In the genomic region with DNA sequence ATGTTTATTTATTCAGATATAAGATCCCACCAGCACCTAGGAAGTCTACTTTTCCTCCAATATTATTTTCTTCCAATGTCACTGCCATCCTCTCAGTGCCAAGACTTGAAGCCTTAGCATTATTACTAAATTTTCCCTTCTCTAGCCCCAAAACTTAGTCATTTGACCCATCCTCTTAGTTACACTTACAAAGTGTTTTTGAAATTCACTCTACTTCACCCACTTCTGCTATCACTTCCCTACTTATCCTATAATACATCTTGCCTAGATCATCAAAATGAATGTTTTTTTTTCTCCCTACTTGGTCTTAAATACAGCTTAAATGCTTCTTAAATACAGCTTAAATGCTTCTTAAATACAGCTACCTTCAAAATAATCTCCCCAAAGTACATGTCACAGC, we compare ENCODE assay signal across 29 cellular contexts.
"Had no signal": no experiment of that assay in that cellular context is flagged by ENCODE, and none has a peak within 500 bp of the region (broad histone marks: within the 10 kb centered on the region; RNA-seq: fewer than 3 reads in every experiment).

No MANE protein-coding gene starts in this region.

- H3K27me3 ChIP-seq: hepatocyte, neural progenitor cell, neutrophil, right atrium auricular region, right lobe of liver, stomach, suprapubic skin, tibial artery, upper lobe of right lung had no signal

- H3K4me3 Mint-ChIP-seq: mesothelial cell of epicardium; naive B cell; natural killer cell; nephron progenitor cell; neural progenitor cell; stimulated activated naive B cell treated with anti-CD40 and anti-IgM and Interleukin-4, amounts not matched to agents 10 μg/mL and 1 μg/mL and 100 μg/mL, for 72 hours had no signal

- H3K27ac ChIP-seq: hepatocyte, lower lobe of right lung, neural progenitor cell, neutrophil, parathyroid adenoma, right atrium auricular region, right lobe of liver, stomach, suprapubic skin, thoracic aorta, tibial artery, upper lobe of right lung had no signal

- H3K9me3 ChIP-seq: lower lobe of right lung, neutrophil, right lobe of liver, thoracic aorta, upper lobe of right lung had no signal

- H3K4me2 ChIP-seq: hepatocyte, neural progenitor cell had no signal

- ATAC-seq: left lobe of liver; lower lobe of right lung; natural killer cell; stimulated activated naive B cell treated with anti-CD40 and anti-IgM and Interleukin-4, amounts not matched to agents 10 μg/mL and 1 μg/mL and 100 μg/mL, for 72 hours; stimulated activated naive CD8-positive, alpha-beta T cell treated with anti-CD3 and anti-CD28 coated beads, Interleukin-15, Interleukin-2, amounts not matched to agents 100 U/mL and 50 U/mL, for 24 hours; upper lobe of right lung had no signal

- H3K36me3 Mint-ChIP-seq: mesothelial cell of epicardium; naive B cell; natural killer cell; neural progenitor cell; stimulated activated naive B cell treated with anti-CD40 and anti-IgM and Interleukin-4, amounts not matched to agents 10 μg/mL and 1 μg/mL and 100 μg/mL, for 72 hours had no signal

- H3K4me1 Mint-ChIP-seq: mesothelial cell of epicardium; naive B cell; natural killer cell; nephron progenitor cell; neural progenitor cell; stimulated activated naive B cell treated with anti-CD40 and anti-IgM and Interleukin-4, amounts not matched to agents 10 μg/mL and 1 μg/mL and 100 μg/mL, for 72 hours had no signal

- H3K4me3 ChIP-seq: hepatocyte, lower lobe of right lung, neural progenitor cell, right atrium auricular region, right lobe of liver, skin epidermis, stomach, suprapubic skin, thoracic aorta, tibial artery, upper lobe of right lung had no signal

- H3K4me1 ChIP-seq: lower lobe of right lung, neural progenitor cell, parathyroid adenoma, right atrium auricular region, right lobe of liver, stomach, suprapubic skin, tibial artery, upper lobe of right lung had no signal

- DNase-seq: islet precursor cell; lower lobe of right lung; mammary epithelial cell; mesendoderm; naive B cell; natural killer cell; nephron progenitor cell; right lobe of liver; stimulated activated CD4-positive, alpha-beta T cell treated with anti-CD3 and anti-CD28 coated beads, Interleukin-12 subunit alpha, Interleukin-12 subunit beta, amount 100 ng/mL, for 4 hours; stimulated activated CD4-positive, alpha-beta T cell treated with anti-CD3 and anti-CD28 coated beads, Interleukin-15, amount 100 ng/mL, for 24 hours; stimulated activated CD4-positive, alpha-beta T cell treated with anti-CD3 and anti-CD28 coated beads, Interleukin-2, amount 100 ng/mL, for 24 hours; stimulated activated CD4-positive, alpha-beta T cell treated with anti-CD3 and anti-CD28 coated beads, Interleukin-4, amount 100 ng/mL, for 1 hour; stimulated activated naive B cell treated with anti-CD40 and anti-IgM and Interleukin-4, amounts not matched to agents 10 μg/mL and 1 μg/mL and 100 μg/mL, for 72 hours; stimulated activated naive CD8-positive, alpha-beta T cell treated with anti-CD3 and anti-CD28 coated beads, Interleukin-15, Interleukin-2, amounts not matched to agents 100 U/mL and 50 U/mL, for 24 hours; stomach; trophoblast cell; upper lobe of right lung had no signal

- H2AFZ ChIP-seq: hepatocyte, neural progenitor cell, parathyroid adenoma had no signal

- H3K9ac ChIP-seq: neural progenitor cell, parathyroid adenoma had no signal

- H3K27me3 Mint-ChIP-seq: naive B cell; progenitor cell of endocrine pancreas; stimulated activated naive B cell treated with anti-CD40 and anti-IgM and Interleukin-4, amounts not matched to agents 10 μg/mL and 1 μg/mL and 100 μg/mL, for 72 hours had no signal

- H3K27ac Mint-ChIP-seq: mesothelial cell of epicardium; natural killer cell; nephron progenitor cell; neural progenitor cell; progenitor cell of endocrine pancreas; stimulated activated naive B cell treated with anti-CD40 and anti-IgM and Interleukin-4, amounts not matched to agents 10 μg/mL and 1 μg/mL and 100 μg/mL, for 72 hours had no signal

- H3K79me2 ChIP-seq: hepatocyte, parathyroid adenoma had no signal

- H3K36me3 ChIP-seq: lower lobe of right lung, neural progenitor cell, neutrophil, right atrium auricular region, right lobe of liver, stomach, suprapubic skin, thoracic aorta, tibial artery, upper lobe of right lung had no signal
